In genomic region chr1:226476657-226477319, GRCh38 we compare ENCODE assay signal across 20 cellular contexts.
DNase-seq lines count a peak whose midpoint lies in the region; ATAC-seq and TF ChIP-seq lines count a peak whose summit lies in the region.
"Had no signal": no experiment of that assay in that cellular context is flagged by ENCODE, and none has a peak within 500 bp of the region (broad histone marks: within the 10 kb centered on the region; RNA-seq: fewer than 3 reads in every experiment).

No MANE protein-coding gene starts in this region.

- DNase-seq in HT-29 (ENCODE audit: low spot score) (peak; percentile 54), NB4 (ENCODE audit: low read depth) (peak; percentile 77), RWPE1 (ENCODE audit: low spot score) (peak; percentile 51)
- no peak for DNase-seq in stimulated activated CD4-positive, alpha-beta T cell treated with anti-CD3 and anti-CD28 coated beads, Interleukin-15, amount 100 ng/mL, for 24 hours
- no peak for DNase-seq in activated CD4-positive, CD25-positive, alpha-beta regulatory T cell treated with anti-CD3 and anti-CD28 coated beads, Interleukin-2, amount 50 U/mL, for 72 hours
- DNase-seq: activated CD4-positive, alpha-beta T cell treated with anti-CD3 and anti-CD28 coated beads, Interleukin-2, amount 50 U/mL, for 4 hours; activated naive CD4-positive, alpha-beta T cell treated with anti-CD3 and anti-CD28 coated beads, Interleukin-2, amount 10 ng/mL, durations not matched to agents 7 days and 5 days; C1 segment of cervical spinal cord; dermis blood vessel endothelial cell; EL; NCI-H1105; NCI-H2029; NCI-H345 had no signal

- TF ChIP-seq POLR2A in NB4 (IDR thresholded peaks at IDR 0.05; ENCODE audit: extremely low read depth, insufficient read length), result no peak

- POLR2A ChIA-PET in RWPE1 (lab: Yijun Ruan, JAX; ENCODE audit: low non-redundant PET), result no interaction called here

- H3K4me3 ChIP-seq in NB4 (ENCODE audit: low read depth, low read length), result no peak overlapping the region
- H3K4me3 ChIP-seq: cardiac muscle cell, neural progenitor cell, right lobe of liver had no signal

- no peak for TF ChIP-seq CTCF in NB4 (IDR thresholded peaks at IDR 0.05; ENCODE audit: low read depth, low read length)
- no peak for TF ChIP-seq CTCF in RWPE1 (conservative IDR thresholded peaks at IDR 0.05; ENCODE audit: low read depth)

- no peak overlapping the region for H3K27ac ChIP-seq in RWPE1
- H3K27ac ChIP-seq: cardiac muscle cell, neural progenitor cell, right lobe of liver had no signal

- CTCF ChIA-PET in RWPE1 (lab: Yijun Ruan, JAX), result interaction anchor here (0.5 to 1.2 kb wide), 5 partner anchors 27 to 548 kb away, joined by 3 to 6 read pairs (median 4); no protein-coding TSS in a partner anchor

- ATAC-seq in esophagus mucosa (peak; percentile 78), HG03342 (IDR thresholded peaks at IDR 0.05; ENCODE audit: unreplicated experiment) (no peak), HG03108 (IDR thresholded peaks at IDR 0.05; ENCODE audit: unreplicated experiment) (no peak)
- ATAC-seq: right lobe of liver, WTC11 had no signal

Comparison
In these comparisons a context has a peak if more than half of its experiments do, and no peak if none do; other contexts are left out.
1. DNase-seq: peak in HT-29 (single experiment), NB4 (single experiment) and RWPE1 (single experiment); none in stimulated activated CD4-positive, alpha-beta T cell treated with anti-CD3 and anti-CD28 coated beads, Interleukin-15, amount 100 ng/mL, for 24 hours (single experiment) and activated CD4-positive, CD25-positive, alpha-beta regulatory T cell treated with anti-CD3 and anti-CD28 coated beads, Interleukin-2, amount 50 U/mL, for 72 hours (single experiment).